1 cellular context compared by ENCODE assay signal in the genomic region with DNA sequence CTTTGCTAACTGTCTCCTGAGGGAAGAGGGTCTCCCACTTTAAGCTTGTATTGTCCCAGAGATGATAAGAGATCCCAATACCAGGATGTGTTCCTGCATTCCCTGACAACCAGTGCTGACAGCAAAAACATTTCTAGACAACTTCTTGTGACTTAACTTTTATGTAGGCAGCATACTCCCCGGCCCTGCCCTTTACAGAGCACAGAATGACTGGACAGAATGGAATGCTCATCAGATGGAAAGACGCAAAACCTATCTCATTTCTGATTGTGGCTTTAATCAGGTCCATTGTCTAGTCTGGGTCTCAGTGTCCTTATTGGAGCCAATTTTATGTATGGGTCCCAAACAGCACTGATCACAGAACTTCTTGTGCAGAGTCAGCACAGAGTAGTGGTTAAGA.
TF ChIP-seq lines count a peak whose summit lies in the region.

No MANE protein-coding gene starts in this region.

TF ChIP-seq in IMR-90, 13 proteins besides CTCF, POLR2A, EP300 and RAD21:
- TF ChIP-seq RFX5 (IDR thresholded peaks at IDR 0.05; ENCODE audit: low read depth, low read length) (no peak), FOS (IDR thresholded peaks at IDR 0.05; ENCODE audit: low read depth, low read length) (peak; percentile 38; the same call in 1 of the 2 replicates)
